22 cellular contexts compared by ENCODE assay signal in the genomic region with DNA sequence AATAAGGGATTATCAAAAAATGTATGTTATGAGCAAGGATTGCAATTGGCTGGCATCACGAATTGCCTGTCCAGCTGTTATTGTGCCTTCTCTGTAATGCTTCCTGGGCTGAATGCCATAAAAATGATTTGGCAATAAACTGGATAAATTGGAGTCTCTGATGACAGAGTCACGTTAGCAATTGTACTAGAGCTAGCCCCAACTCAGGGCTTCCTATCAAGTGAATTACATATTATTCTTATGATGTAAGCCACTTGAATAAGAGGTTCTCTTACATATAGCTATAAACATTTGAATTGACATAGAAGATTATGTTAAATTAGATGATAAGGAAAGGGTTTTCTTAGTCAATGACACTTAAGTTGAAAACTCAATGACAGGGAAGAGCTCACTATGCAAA.
DNase-seq lines count a peak whose midpoint lies in the region; ATAC-seq lines count a peak whose summit lies in the region.
"Had no signal": no experiment of that assay in that cellular context is flagged by ENCODE, and none has a peak within 500 bp of the region (broad histone marks: within the 10 kb centered on the region; RNA-seq: fewer than 3 reads in every experiment).

No MANE protein-coding gene starts in this region.

- no peak overlapping the region for H3K14ac ChIP-seq in mesenchymal stem cell (ENCODE audit: low read length in 2 of 2)

- no peak overlapping the region for H2AFZ ChIP-seq in mesenchymal stem cell (ENCODE audit: low read depth, low read length)

- H3K79me1 ChIP-seq in mesenchymal stem cell (replicated peaks; ENCODE audit: low read length, poor library complexity, severe bottlenecking) = no peaks in the 10 kb centered on the region

- no peak overlapping the region for H3K4me2 ChIP-seq in mesenchymal stem cell (ENCODE audit: low read length, poor library complexity, severe bottlenecking)

- no peak for ATAC-seq in GM21390 (IDR thresholded peaks at IDR 0.05; ENCODE audit: unreplicated experiment)
- ATAC-seq: activated CD8-positive, alpha-beta T cell treated with anti-CD3 and anti-CD28 coated beads for 36 hours; esophagus mucosa; Panc1 had no signal

- H2BK15ac ChIP-seq in mesenchymal stem cell (ENCODE audit: low read depth, poor library complexity, severe bottlenecking) = no peak overlapping the region

- no peak overlapping the region for H4K91ac ChIP-seq in mesenchymal stem cell (ENCODE audit: low read length)

- H3K27ac ChIP-seq in mesenchymal stem cell (ENCODE audit: low read length, poor library complexity, severe bottlenecking) = no peak overlapping the region
- H3K27ac ChIP-seq: 22Rv1, ascending aorta had no signal

- H3K4me3 ChIP-seq in mesenchymal stem cell (ENCODE audit: insufficient read depth in 1 of 2, low read depth in 1 of 2, low read length in 2 of 2) = no peak overlapping the region
- H3K4me3 ChIP-seq: ascending aorta had no signal

- no peak overlapping the region for H2AK5ac ChIP-seq in mesenchymal stem cell (ENCODE audit: low read length, severe bottlenecking)

- no peak overlapping the region for H3K23ac ChIP-seq in mesenchymal stem cell (ENCODE audit: low read length in 2 of 2)

- H3K36me3 ChIP-seq in mesenchymal stem cell (ENCODE audit: control insufficient read depth in 1 of 2, insufficient read depth in 2 of 2, low read depth in 1 of 2, low read length in 2 of 2) = no peaks in the 10 kb centered on the region
- H3K36me3 ChIP-seq: ascending aorta had no signal

- no peak overlapping the region for H2BK5ac ChIP-seq in mesenchymal stem cell (ENCODE audit: low read depth, low read length, poor library complexity, severe bottlenecking)

- peaks cover 13% of the 10 kb centered on the region for H3K9me3 ChIP-seq in mesenchymal stem cell (ENCODE audit: control insufficient read depth, low read length)
- H3K9me3 ChIP-seq: ascending aorta had no signal

- H3K4ac ChIP-seq in mesenchymal stem cell (ENCODE audit: low read depth in 1 of 2, low read length in 2 of 2) = no peak overlapping the region

- H3K18ac ChIP-seq in mesenchymal stem cell (ENCODE audit: low read depth in 1 of 2, low read length in 2 of 2) = no peak overlapping the region

- H2BK120ac ChIP-seq in mesenchymal stem cell (ENCODE audit: low read depth, low read length) = no peak overlapping the region

- H3K4me1 ChIP-seq in mesenchymal stem cell (ENCODE audit: control insufficient read depth, insufficient read depth, low read depth, low read length) = no peaks in the 10 kb centered on the region
- H3K4me1 ChIP-seq: ascending aorta had no signal

- WGBS in mesenchymal stem cell = 47% methylated on average over 1 of the region's 2 CpGs

- DNase-seq in DMS79 treated with DMSO at 0.1 percent for 48 hours (lab: John Stamatoyannopoulos, UW) = peak; percentile 10
- no peak for DNase-seq in DMS79 (lab: John Stamatoyannopoulos, UW)
- peak; percentile 24 for DNase-seq in NCI-H2029 (lab: John Stamatoyannopoulos, UW)
- peak; percentile 69 for DNase-seq in SK-MEL-5 (ENCODE audit: low read depth, low spot score)
- DNase-seq in mesenchymal stem cell = peak; percentile 85
- DNase-seq in stimulated activated CD4-positive, alpha-beta T cell treated with anti-CD3 and anti-CD28 coated beads, Interleukin-12 subunit alpha, Interleukin-12 subunit beta, amount 100 ng/mL, for 4 hours = no peak
- DNase-seq in activated naive CD4-positive, alpha-beta T cell treated with Interleukin-2 at 50 U/mL for 16 hours = no peak
- DNase-seq: activated CD4-positive, CD25-positive, alpha-beta regulatory T cell; activated CD8-positive, alpha-beta T cell treated with anti-CD3 and anti-CD28 coated beads for 36 hours; activated naive CD4-positive, alpha-beta T cell treated with anti-CD3 and anti-CD28 coated beads, Interleukin-2, amount 50 U/mL, for 16 hours; activated T-cell treated with anti-CD3 and anti-CD28 coated beads, Interleukin-2, amount 50 U/mL, for 48 hours; effector CD4-positive, alpha-beta T cell; HFFc6; IMR-90; kidney; retina; stimulated activated CD8-positive, alpha-beta memory T cell treated with anti-CD3 and anti-CD28 coated beads, Interleukin-4, amount 100 ng/mL, for 48 hours had no signal

- no peak overlapping the region for H2BK12ac ChIP-seq in mesenchymal stem cell (ENCODE audit: low read length in 2 of 2)

- in situ Hi-C loops in SK-MEL-5 (cut with HindIII; ENCODE audit: low pct_unique_long_range_greater_than_20kb, low sequenced_read_pairs) = no loop called here

- H3K9ac ChIP-seq in mesenchymal stem cell (ENCODE audit: low read length) = no peak overlapping the region

- H3K27me3 ChIP-seq in mesenchymal stem cell (ENCODE audit: control insufficient read depth in 1 of 2, insufficient read depth in 1 of 2, low read length in 2 of 2) = no peaks in the 10 kb centered on the region
- H3K27me3 ChIP-seq: ascending aorta had no signal

- H4K8ac ChIP-seq in mesenchymal stem cell (ENCODE audit: low read length) = no peak overlapping the region

Comparison
In these comparisons a context has a peak if more than half of its experiments do, and no peak if none do; other contexts are left out.
1. DNase-seq: peak in DMS79 treated with DMSO at 0.1 percent for 48 hours (single experiment), NCI-H2029 (single experiment), SK-MEL-5 (single experiment) and mesenchymal stem cell (single experiment); none in DMS79 (single experiment), stimulated activated CD4-positive, alpha-beta T cell treated with anti-CD3 and anti-CD28 coated beads, Interleukin-12 subunit alpha, Interleukin-12 subunit beta, amount 100 ng/mL, for 4 hours (single experiment) and activated naive CD4-positive, alpha-beta T cell treated with Interleukin-2 at 50 U/mL for 16 hours (single experiment).